8 cellular contexts compared by ENCODE assay signal in genomic region chr16:87493555-87494280, GRCh38. TPM values are rescaled to one million over a fixed set of nuclear protein-coding genes. Genes with fewer than 3 reads are reported as not detected.
DNase-seq lines count a peak whose midpoint lies in the region; ATAC-seq and TF ChIP-seq lines count a peak whose summit lies in the region.
"Not testable (repeated sequence)": the region's sequence is repeated elsewhere in the genome, so short reads cannot be mapped to it uniquely, and the experiment has no call there.

No MANE protein-coding gene starts in this region.

- H3K27me3 ChIP-seq in prostate gland (replicated peaks; ENCODE audit: insufficient read depth) = not testable (repeated sequence)

- H3K27ac Mint-ChIP-seq in activated B cell treated with CpG ODN at 0.5 μM for 24 hours (peak overlapping the region; percentile 35), MCF 10A (ENCODE audit: low read depth, unreplicated experiment) (peak overlapping the region; percentile 76), type B pancreatic cell (peak overlapping the region; percentile 75)

- TF ChIP-seq CTCF in activated B cell treated with CpG ODN at 0.5 μM for 24 hours (IDR thresholded peaks at IDR 0.05); MCF 10A (IDR thresholded peaks at IDR 0.05; ENCODE audit: unreplicated experiment); fibroblast of the aortic adventitia (IDR thresholded peaks at IDR 0.05; ENCODE audit: insufficient read depth, low read length); prostate gland (IDR thresholded peaks at IDR 0.05); type B pancreatic cell (conservative IDR thresholded peaks at IDR 0.05): not testable (repeated sequence)

- POLR2A ChIA-PET in activated B cell treated with CpG ODN at 0.5 μM for 24 hours (lab: Charles Lee) = not testable (repeated sequence)
- POLR2A ChIA-PET in MCF 10A (lab: Yijun Ruan, JAX) = interaction anchor here (0.7 to 1.6 kb wide), 7 partner anchors 9 to 143 kb away, joined by 3 to 8 read pairs (median 3); no protein-coding TSS in a partner anchor

- ATAC-seq in activated B cell treated with CpG ODN at 0.5 μM for 24 hours (ENCODE audit: low read depth) = not testable (repeated sequence)

- H3K27ac ChIP-seq in prostate gland = not testable (repeated sequence)

- H3K9me3 ChIP-seq in prostate gland = not testable (repeated sequence)

- H3K36me3 Mint-ChIP-seq in activated B cell treated with CpG ODN at 0.5 μM for 24 hours (ENCODE audit: low read depth); MCF 10A (ENCODE audit: insufficient read depth, unreplicated experiment); type B pancreatic cell: not testable (repeated sequence)

- CTCF ChIA-PET in activated B cell treated with CpG ODN at 0.5 μM for 24 hours (lab: Charles Lee) = not testable (repeated sequence)
- CTCF ChIA-PET in MCF 10A (lab: Yijun Ruan, JAX) = interaction anchor here (1.3 to 2.0 kb wide), 2 partner anchors 100 to 143 kb away, joined by 3 to 4 read pairs; no protein-coding TSS in a partner anchor

- not testable (repeated sequence) for TF ChIP-seq POLR2A in prostate gland (IDR thresholded peaks at IDR 0.05)

- DNase-seq in EH (ENCODE audit: low read depth) (peak; percentile 37), NCI-H226 (peak; percentile 13), fibroblast of the aortic adventitia (ENCODE audit: low read depth) (peak; percentile 46), lung microvascular endothelial cell (ENCODE audit: low read depth in 2 of 2) (peak; percentile 34 to 37)
- not testable (repeated sequence) for DNase-seq in activated B cell treated with CpG ODN at 0.5 μM for 24 hours; MCF 10A (ENCODE audit: unreplicated experiment); prostate gland (ENCODE audit: low spot score); type B pancreatic cell (ENCODE audit: extremely low spot score, unreplicated experiment)

- BruUV-seq in MCF 10A (replicated peaks; lab: Mats Ljungman, UMichigan) = not testable (repeated sequence)

- H3K36me3 ChIP-seq in prostate gland = not testable (repeated sequence)

- H3K4me1 Mint-ChIP-seq in activated B cell treated with CpG ODN at 0.5 μM for 24 hours (peaks cover 52% of the 10 kb centered on the region), MCF 10A (ENCODE audit: insufficient read depth, unreplicated experiment) (peaks cover 30% of the 10 kb centered on the region), type B pancreatic cell (ENCODE audit: unreplicated experiment) (peaks cover 24% of the 10 kb centered on the region)

- H3K4me3 ChIP-seq in fibroblast of the aortic adventitia (ENCODE audit: low read depth, low read length) (peak overlapping the region; percentile 59), prostate gland (peak overlapping the region; percentile 47 to 49)

- WGBS in prostate gland = 23% methylated on average over 26 of the region's 26 CpGs

- H3K4me3 Mint-ChIP-seq in activated B cell treated with CpG ODN at 0.5 μM for 24 hours = peak overlapping the region; percentile 82
- peak overlapping the region; percentile 84 for H3K4me3 Mint-ChIP-seq in MCF 10A (ENCODE audit: unreplicated experiment)
- H3K4me3 Mint-ChIP-seq in type B pancreatic cell = peak overlapping the region; percentile 88

- intact Hi-C loops in activated B cell treated with CpG ODN at 0.5 μM for 24 hours (cut with micrococcal nuclease) = loop anchor here (1.0 to 10.0 kb wide), 7 partner anchors 101 to 1939 kb away; partner anchors contain the start of genes BANP, C16orf74 and MAP1LC3B
- intact Hi-C loops in MCF 10A (cut with micrococcal nuclease) = loop anchor here (1.0 to 10.0 kb wide), 3 partner anchors 25 to 141 kb away; no protein-coding TSS in a partner anchor
- intact Hi-C loops in prostate gland (cut with DNase I) = loop anchor here (10.0 kb wide), 1 partner anchor 179 kb away; the partner anchor contains the start of gene C16orf95

- peaks cover 28% of the 10 kb centered on the region for H3K27me3 Mint-ChIP-seq in activated B cell treated with CpG ODN at 0.5 μM for 24 hours
- not testable (repeated sequence) for H3K27me3 Mint-ChIP-seq in MCF 10A (ENCODE audit: insufficient read depth, unreplicated experiment); type B pancreatic cell

- peaks cover 21% of the 10 kb centered on the region for H3K4me1 ChIP-seq in prostate gland (replicated peaks)

- not testable (repeated sequence) for H3K9me3 Mint-ChIP-seq in activated B cell treated with CpG ODN at 0.5 μM for 24 hours; MCF 10A (ENCODE audit: unreplicated experiment); type B pancreatic cell

RNA-seq across cellular contexts. Expression of gene ZCCHC14, which starts 0.9 kb away (rescaled TPM):
- total RNA-seq in activated B cell treated with CpG ODN at 0.5 μM for 24 hours (3.4 and 3.8 TPM in 2 replicates), MCF 10A (2022) (23.3 and 28.2 TPM in 2 replicates), fibroblast of the aortic adventitia (ENCODE audit: low replicate concordance) (17.1 and 24.5 TPM in 2 replicates), lung microvascular endothelial cell (5.8 and 6.1 TPM in 2 replicates), prostate gland (10 to 100 TPM; 14.9 to 55.7 TPM), type B pancreatic cell (ENCODE audit: low replicate concordance) (23.5 and 32.3 TPM in 2 replicates)
